Comparison of ENCODE assay signal across 8 cellular contexts in genomic region chr10:50623299-50624153, GRCh38. TPM values are rescaled to one million over a fixed set of nuclear protein-coding genes. Genes with fewer than 3 reads are reported as not detected.
DNase-seq lines count a peak whose midpoint lies in the region; ATAC-seq and TF ChIP-seq lines count a peak whose summit lies in the region.

Gene SGMS1, minus strand, starts transcription at chr10:50623956. Its CDS starts 279,842 bp downstream, at chr10:50344114.

- no peak for TF ChIP-seq CTCF in liver (IDR thresholded peaks at IDR 0.05; ENCODE audit: low read depth, low read length, missing input control)

- H3K79me2 ChIP-seq in ACC112 (ENCODE audit: control insufficient read depth, insufficient read depth, low read length, unreplicated experiment) = peaks cover 18% of the 10 kb centered on the region

- H3K9me3 ChIP-seq in liver (ENCODE audit: control insufficient read depth in 4 of 4, low read length in 3 of 4) = no peaks in the 10 kb centered on the region

- H3K4me1 ChIP-seq in ACC112 (ENCODE audit: control insufficient read depth, insufficient read depth, low read length, unreplicated experiment) (peaks cover 7% of the 10 kb centered on the region), liver (ENCODE audit: control insufficient read depth in 4 of 4, insufficient read depth in 4 of 4, low read length in 3 of 4) (peaks cover 0 to 40% (median 23%) of the 10 kb centered on the region in 4 donors)

- peak within 1 kb of the TSS; percentile 80 for H2AFZ ChIP-seq in ACC112 (ENCODE audit: low read length, unreplicated experiment)

- H3K36me3 ChIP-seq in ACC112 (ENCODE audit: insufficient read depth, low read length) = 0 out of 2 replicates have a peak, but pooled peaks cover 3% of the 10 kb centered on the region
- peaks cover 0 to 5% (median 0%) of the 10 kb centered on the region in 4 donors for H3K36me3 ChIP-seq in liver (ENCODE audit: control insufficient read depth in 4 of 4, insufficient read depth in 3 of 4, low read depth in 1 of 4, low read length in 3 of 4)

- peak in 1 of 2 donors; percentile 2 for TF ChIP-seq RAD21 in liver (IDR thresholded peaks at IDR 0.05)

- peak; percentile 46 for DNase-seq in NCI-H446 treated with DMSO at 0.1 percent for 48 hours (lab: John Stamatoyannopoulos, UW)
- DNase-seq in activated CD4-positive, alpha-beta T cell treated with anti-CD3 and anti-CD28 coated beads, Interleukin-2, amount 50 U/mL, for 4 hours = peak; percentile 63 to 67
- peak; percentile 66 to 89 for DNase-seq in dermis microvascular lymphatic vessel endothelial cell (ENCODE audit: low read depth in 2 of 2)
- peak; percentile 80 for DNase-seq in stimulated activated CD4-positive, alpha-beta T cell treated with anti-CD3 and anti-CD28 coated beads, Interleukin-4, amount 100 ng/mL, for 24 hours

- H3K4me3 ChIP-seq in ACC112 (ENCODE audit: low read depth, low read length) = peak within 1 kb of the TSS; percentile 95
- peak within 1 kb of the TSS; percentile 93 to 96 (median 93) for H3K4me3 ChIP-seq in liver (ENCODE audit: low read depth in 1 of 3, low read length in 3 of 3)

- WGBS in liver = under 1% methylated on average over 104 of the region's 104 CpGs

- H3K27me3 ChIP-seq in ACC112 (ENCODE audit: insufficient read depth, low read length) = no peaks in the 10 kb centered on the region
- no peaks in the 10 kb centered on the region for H3K27me3 ChIP-seq in liver (ENCODE audit: control insufficient read depth in 4 of 4, insufficient read depth in 4 of 4, low read length in 3 of 4)

- peak; percentile 53 for TF ChIP-seq POLR2A in GM18526 (IDR thresholded peaks at IDR 0.05; ENCODE audit: extremely low read depth, insufficient read length)

- H3K9ac ChIP-seq in liver (ENCODE audit: low read depth in 1 of 2, low read length in 2 of 2) = peak within 1 kb of the TSS; percentile 99

- H3K27ac ChIP-seq in ACC112 (ENCODE audit: low read depth, low read length) (peak within 1 kb of the TSS; percentile 93), liver (ENCODE audit: low read depth in 1 of 2, low read length in 2 of 2) (peak within 1 kb of the TSS; percentile 100)

- ATAC-seq in HG03066 (IDR thresholded peaks at IDR 0.05; ENCODE audit: low read depth, unreplicated experiment) = peak; percentile 20

TF ChIP-seq in liver, 16 proteins besides CTCF, POLR2A, EP300 and RAD21:
- TF ChIP-seq ZBTB33 (IDR thresholded peaks at IDR 0.05) (no peak), REST (IDR thresholded peaks at IDR 0.05) (no peak), SP1 (IDR thresholded peaks at IDR 0.05) (no peak), EGR1 (IDR thresholded peaks at IDR 0.05; ENCODE audit: low read depth in 2 of 2) (no peak), FOXA2 (IDR thresholded peaks at IDR 0.05) (no peak), TAF1 (conservative IDR thresholded peaks at IDR 0.05) (no peak), RXRA (IDR thresholded peaks at IDR 0.05) (no peak), GABPA (IDR thresholded peaks at IDR 0.05 in 1 of 2, conservative IDR thresholded peaks at IDR 0.05 in 1 of 2) (no peak), HNF4G (IDR thresholded peaks at IDR 0.05) (no peak), ATF3 (IDR thresholded peaks at IDR 0.05) (no peak)

RNA-seq across cellular contexts. Expression of gene SGMS1, which starts in this region (rescaled TPM):
- total RNA-seq in dermis microvascular lymphatic vessel endothelial cell (50.8 and 69.2 TPM in 2 replicates), liver (10 to 100 TPM; 31.9 to 98.2 TPM)
- 10 to 100 TPM in 1 of 2 donors, 1 to 10 TPM in 1; 6.8 to 10.4 TPM for polyA plus RNA-seq in liver

Comparison
In these comparisons a context has a peak if more than half of its experiments do, and no peak if none do; other contexts are left out.
1. Peak in every context shown above with its lines: DNase-seq, ATAC-seq, H3K4me3 ChIP-seq and H3K27ac ChIP-seq.